8 cellular contexts compared by ENCODE assay signal in genomic region chr19:36139473-36140288, GRCh38. TPM values are rescaled to one million over a fixed set of nuclear protein-coding genes. Genes with fewer than 3 reads are reported as not detected.
A peak's percentile ranks its signal among the peaks of the same experiment; 100 is the strongest.
DNase-seq lines count a peak whose midpoint lies in the region; ATAC-seq and TF ChIP-seq lines count a peak whose summit lies in the region.

Gene CAPNS1, plus strand, starts transcription at chr19:36140066. Its CDS starts 946 bp downstream, at chr19:36141012.

- intact Hi-C loops in activated naive CD4-positive, alpha-beta T cell treated with anti-CD3 and anti-CD28 coated beads for 36 hours (cut with micrococcal nuclease) = loop anchor here (1.0 to 10.0 kb wide), 5 partner anchors 11 to 427 kb away; partner anchors contain the start of genes ALKBH6, IGFLR1, LIN37 and PSENEN
- intact Hi-C loops in testis (cut with DNase I; ENCODE audit: low total_unique reads) = no loop called here

- POLR2A ChIA-PET in HEK293T (lab: Yijun Ruan, JAX) = interaction anchor here (0.7 to 2.0 kb wide), 7 partner anchors 9 to 75 kb away, joined by 3 to 18 read pairs (median 7); partner anchors contain the start of genes POLR2I, TBCB, ZNF146 and ZNF565

- H3K27ac ChIP-seq in testis = peak within 1 kb of the TSS; percentile 95 to 96

- peak; percentile 56 for TF ChIP-seq POLR2A in testis (IDR thresholded peaks at IDR 0.05)

- no peaks in the 10 kb centered on the region for H3K9me3 ChIP-seq in testis

- H3K4me3 Mint-ChIP-seq in activated naive CD4-positive, alpha-beta T cell treated with anti-CD3 and anti-CD28 coated beads for 36 hours = peak within 1 kb of the TSS; percentile 90

- peaks cover 17% of the 10 kb centered on the region for H3K4me1 Mint-ChIP-seq in activated naive CD4-positive, alpha-beta T cell treated with anti-CD3 and anti-CD28 coated beads for 36 hours (ENCODE audit: low read depth)

- TF ChIP-seq CTCF in omental fat pad (IDR thresholded peaks at IDR 0.05) (no peak), testis (IDR thresholded peaks at IDR 0.05) (peak in 1 of 3 experiments; percentile 11)

- H3K36me3 ChIP-seq in testis (ENCODE audit: low read depth, missing control alignments) = no peaks in the 10 kb centered on the region

- H3K27me3 ChIP-seq in testis = no peaks in the 10 kb centered on the region

- WGBS in testis, 2 donors = 0 to 1% methylated on average over 8 to 73 of the region's 74 CpGs

- no peaks in the 10 kb centered on the region for H3K27me3 Mint-ChIP-seq in activated naive CD4-positive, alpha-beta T cell treated with anti-CD3 and anti-CD28 coated beads for 36 hours (ENCODE audit: low read depth)

- peaks cover 8% of the 10 kb centered on the region for H3K4me1 ChIP-seq in testis

- in situ Hi-C loops in SK-MEL-5 (cut with HindIII; ENCODE audit: low pct_unique_long_range_greater_than_20kb, low sequenced_read_pairs) = no loop called here

- peaks cover 18% of the 10 kb centered on the region for H3K36me3 Mint-ChIP-seq in activated naive CD4-positive, alpha-beta T cell treated with anti-CD3 and anti-CD28 coated beads for 36 hours (ENCODE audit: low read depth)

- H3K27ac Mint-ChIP-seq in activated naive CD4-positive, alpha-beta T cell treated with anti-CD3 and anti-CD28 coated beads for 36 hours = peak within 1 kb of the TSS; percentile 94

- DNase-seq in GM04504 (ENCODE audit: low read depth) (peak; percentile 90), HEK293T (ENCODE audit: extremely low spot score) (peak; percentile 97), MV-4-11 (lab: John Stamatoyannopoulos, UW) (peak; percentile 97), SK-MEL-5 (ENCODE audit: low read depth, low spot score) (peak; percentile 93), germinal center (ENCODE audit: low spot score) (peak; percentile 93), omental fat pad (ENCODE audit: low spot score) (peak; percentile 72), testis (peak; percentile 97)
- peak; percentile 92 for DNase-seq in activated naive CD4-positive, alpha-beta T cell treated with anti-CD3 and anti-CD28 coated beads for 36 hours

- no peaks in the 10 kb centered on the region for H3K9me3 Mint-ChIP-seq in activated naive CD4-positive, alpha-beta T cell treated with anti-CD3 and anti-CD28 coated beads for 36 hours

- CTCF ChIA-PET in HEK293T (lab: Yijun Ruan, JAX) = no interaction called here
- CTCF ChIA-PET in activated naive CD4-positive, alpha-beta T cell treated with anti-CD3 and anti-CD28 coated beads for 36 hours (lab: Charles Lee) = interaction anchor here (1.2 to 2.4 kb wide), 2 partner anchors 11 to 30 kb away, joined by 3 to 5 read pairs; no protein-coding TSS in a partner anchor

- peak; percentile 92 for ATAC-seq in omental fat pad (ENCODE audit: low FRiP score)

- peak within 1 kb of the TSS; percentile 87 to 94 for H3K4me3 ChIP-seq in testis

TF ChIP-seq in HEK293T, 16 proteins besides CTCF, POLR2A, EP300 and RAD21:
- TF ChIP-seq SP1 (IDR thresholded peaks at IDR 0.05) (no peak), ZNF384 (IDR thresholded peaks at IDR 0.05) (no peak), NFRKB (IDR thresholded peaks at IDR 0.05) (no peak), FOXK2 (IDR thresholded peaks at IDR 0.05) (no peak), FOXA1 (IDR thresholded peaks at IDR 0.05) (no peak), ELF4 (IDR thresholded peaks at IDR 0.05) (no peak), HDGF (IDR thresholded peaks at IDR 0.05; ENCODE audit: borderline replicate concordance) (no peak), BHLHE40 (IDR thresholded peaks at IDR 0.05; ENCODE audit: borderline replicate concordance) (no peak), SUZ12 (IDR thresholded peaks at IDR 0.05) (no peak), L3MBTL2 (conservative IDR thresholded peaks at IDR 0.05) (peak; percentile 48), PKNOX1 (IDR thresholded peaks at IDR 0.05) (no peak), ARNT (IDR thresholded peaks at IDR 0.05) (no peak), LEF1 (IDR thresholded peaks at IDR 0.05; ENCODE audit: borderline replicate concordance) (no peak), TARDBP (IDR thresholded peaks at IDR 0.05) (peak; percentile 74), CTBP1 (IDR thresholded peaks at IDR 0.05; ENCODE audit: borderline replicate concordance) (peak; percentile 48; the same call in 1 of the 2 replicates), FOXM1 (IDR thresholded peaks at IDR 0.05; ENCODE audit: borderline replicate concordance) (peak; percentile 95)

RNA-seq across cellular contexts. Expression of gene CAPNS1, which starts in this region (rescaled TPM):
- 214 and 271 TPM in 2 replicates for total RNA-seq in SK-MEL-5 (2014; rRNA removed; shearing (Covaris generic))
- polyA plus RNA-seq in SK-MEL-5 (2015; cell fraction: cytosol; rRNA removed) = 373 and 417 TPM in 2 replicates
- polyA plus RNA-seq in SK-MEL-5 (2015; cell fraction: nucleus; rRNA removed) = 63.1 and 90.1 TPM in 2 replicates
- 100 to 1,000 TPM; 301 to 307 TPM for total RNA-seq in activated naive CD4-positive, alpha-beta T cell treated with anti-CD3 and anti-CD28 coated beads for 36 hours
- 100 to 1,000 TPM; 211 to 263 (median 246) TPM for total RNA-seq in omental fat pad
- total RNA-seq in testis = 100 to 1,000 TPM; 147 to 190 TPM
- polyA plus RNA-seq in testis (ENCODE audit: insufficient read depth, low read depth, low replicate concordance) = 957 TPM

Comparison
In these comparisons a context has a peak if more than half of its experiments do, and no peak if none do; other contexts are left out.
1. Peak in every context shown above with its lines: DNase-seq, ATAC-seq, H3K4me3 ChIP-seq and H3K27ac ChIP-seq.